Comparison of ENCODE assay signal across 1 cellular context in the genomic region with DNA sequence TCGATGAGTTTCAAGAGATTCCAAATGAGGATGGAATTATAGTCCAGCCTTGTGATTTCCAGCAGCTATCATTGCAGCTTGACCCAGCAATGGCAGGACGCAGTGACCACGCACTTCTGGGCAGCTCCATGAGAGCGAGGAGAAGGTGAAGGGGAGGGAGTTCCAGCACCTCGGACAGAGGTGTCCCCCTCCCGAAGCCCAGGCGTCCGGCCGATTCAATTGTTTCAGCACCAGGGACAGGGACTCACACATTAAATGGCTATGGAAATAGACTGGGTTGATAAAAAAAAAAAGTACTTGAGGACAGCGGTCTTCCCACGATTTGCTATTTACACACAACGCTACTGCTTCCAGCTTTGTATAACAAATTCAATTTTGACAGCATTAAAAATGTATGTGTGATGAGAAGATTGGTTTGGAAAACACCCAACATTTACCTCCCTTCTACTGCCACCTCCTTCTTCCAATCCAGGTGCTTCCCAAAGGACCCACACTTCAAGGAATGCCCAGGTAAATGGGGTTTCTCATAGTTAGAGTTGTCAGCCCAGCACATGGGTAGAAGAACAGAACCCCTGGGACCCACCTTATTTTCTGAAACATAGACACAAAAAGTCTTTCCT.
TF ChIP-seq lines count a peak whose summit lies in the region.

No MANE protein-coding gene starts in this region.

TF ChIP-seq in HepG2, 621 proteins besides CTCF, POLR2A, EP300 and RAD21 (continued from another document and continues in another):
- TF ChIP-seq NR2C2 (CRISPR knock-in tag; IDR thresholded peaks at IDR 0.05; ENCODE audit: borderline replicate concordance) = no peak
- TF ChIP-seq, protein P1, sequence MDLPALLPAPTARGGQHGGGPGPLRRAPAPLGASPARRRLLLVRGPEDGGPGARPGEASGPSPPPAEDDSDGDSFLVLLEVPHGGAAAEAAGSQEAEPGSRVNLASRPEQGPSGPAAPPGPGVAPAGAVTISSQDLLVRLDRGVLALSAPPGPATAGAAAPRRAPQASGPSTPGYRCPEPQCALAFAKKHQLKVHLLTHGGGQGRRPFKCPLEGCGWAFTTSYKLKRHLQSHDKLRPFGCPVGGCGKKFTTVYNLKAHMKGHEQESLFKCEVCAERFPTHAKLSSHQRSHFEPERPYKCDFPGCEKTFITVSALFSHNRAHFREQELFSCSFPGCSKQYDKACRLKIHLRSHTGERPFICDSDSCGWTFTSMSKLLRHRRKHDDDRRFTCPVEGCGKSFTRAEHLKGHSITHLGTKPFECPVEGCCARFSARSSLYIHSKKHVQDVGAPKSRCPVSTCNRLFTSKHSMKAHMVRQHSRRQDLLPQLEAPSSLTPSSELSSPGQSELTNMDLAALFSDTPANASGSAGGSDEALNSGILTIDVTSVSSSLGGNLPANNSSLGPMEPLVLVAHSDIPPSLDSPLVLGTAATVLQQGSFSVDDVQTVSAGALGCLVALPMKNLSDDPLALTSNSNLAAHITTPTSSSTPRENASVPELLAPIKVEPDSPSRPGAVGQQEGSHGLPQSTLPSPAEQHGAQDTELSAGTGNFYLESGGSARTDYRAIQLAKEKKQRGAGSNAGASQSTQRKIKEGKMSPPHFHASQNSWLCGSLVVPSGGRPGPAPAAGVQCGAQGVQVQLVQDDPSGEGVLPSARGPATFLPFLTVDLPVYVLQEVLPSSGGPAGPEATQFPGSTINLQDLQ (CRISPR knock-in tag; IDR thresholded peaks at IDR 0.05) = peak; percentile 83; the same call in 1 of the 2 replicates
- no peak for TF ChIP-seq TFAP4 (IDR thresholded peaks at IDR 0.05; ENCODE audit: borderline replicate concordance, low read depth)
- TF ChIP-seq ZNF280D (CRISPR knock-in tag; IDR thresholded peaks at IDR 0.05) = peak; percentile 95
- TF ChIP-seq MTA3 (CRISPR knock-in tag; IDR thresholded peaks at IDR 0.05) = no peak
- TF ChIP-seq SNAPC4 (CRISPR knock-in tag; IDR thresholded peaks at IDR 0.05) = peak; percentile 81; the same call in 1 of the 2 replicates
- peak; percentile 45; the same call in 1 of the 2 replicates for TF ChIP-seq ELF1 (CRISPR knock-in tag; IDR thresholded peaks at IDR 0.05)
- TF ChIP-seq, protein P2, sequence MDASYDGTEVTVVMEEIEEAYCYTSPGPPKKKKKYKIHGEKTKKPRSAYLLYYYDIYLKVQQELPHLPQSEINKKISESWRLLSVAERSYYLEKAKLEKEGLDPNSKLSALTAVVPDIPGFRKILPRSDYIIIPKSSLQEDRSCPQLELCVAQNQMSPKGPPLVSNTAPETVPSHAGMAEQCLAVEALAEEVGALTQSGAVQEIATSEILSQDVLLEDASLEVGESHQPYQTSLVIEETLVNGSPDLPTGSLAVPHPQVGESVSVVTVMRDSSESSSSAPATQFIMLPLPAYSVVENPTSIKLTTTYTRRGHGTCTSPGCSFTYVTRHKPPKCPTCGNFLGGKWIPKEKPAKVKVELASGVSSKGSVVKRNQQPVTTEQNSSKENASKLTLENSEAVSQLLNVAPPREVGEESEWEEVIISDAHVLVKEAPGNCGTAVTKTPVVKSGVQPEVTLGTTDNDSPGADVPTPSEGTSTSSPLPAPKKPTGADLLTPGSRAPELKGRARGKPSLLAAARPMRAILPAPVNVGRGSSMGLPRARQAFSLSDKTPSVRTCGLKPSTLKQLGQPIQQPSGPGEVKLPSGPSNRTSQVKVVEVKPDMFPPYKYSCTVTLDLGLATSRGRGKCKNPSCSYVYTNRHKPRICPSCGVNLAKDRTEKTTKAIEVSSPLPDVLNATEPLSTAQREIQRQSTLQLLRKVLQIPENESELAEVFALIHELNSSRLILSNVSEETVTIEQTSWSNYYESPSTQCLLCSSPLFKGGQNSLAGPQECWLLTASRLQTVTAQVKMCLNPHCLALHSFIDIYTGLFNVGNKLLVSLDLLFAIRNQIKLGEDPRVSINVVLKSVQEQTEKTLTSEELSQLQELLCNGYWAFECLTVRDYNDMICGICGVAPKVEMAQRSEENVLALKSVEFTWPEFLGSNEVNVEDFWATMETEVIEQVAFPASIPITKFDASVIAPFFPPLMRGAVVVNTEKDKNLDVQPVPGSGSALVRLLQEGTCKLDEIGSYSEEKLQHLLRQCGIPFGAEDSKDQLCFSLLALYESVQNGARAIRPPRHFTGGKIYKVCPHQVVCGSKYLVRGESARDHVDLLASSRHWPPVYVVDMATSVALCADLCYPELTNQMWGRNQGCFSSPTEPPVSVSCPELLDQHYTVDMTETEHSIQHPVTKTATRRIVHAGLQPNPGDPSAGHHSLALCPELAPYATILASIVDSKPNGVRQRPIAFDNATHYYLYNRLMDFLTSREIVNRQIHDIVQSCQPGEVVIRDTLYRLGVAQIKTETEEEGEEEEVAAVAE (CRISPR knock-in tag; IDR thresholded peaks at IDR 0.05; ENCODE audit: borderline replicate concordance) = peak; percentile 94
- no peak for TF ChIP-seq MTA1 (CRISPR knock-in tag; IDR thresholded peaks at IDR 0.05; ENCODE audit: borderline replicate concordance)
- peak; percentile 89 for TF ChIP-seq ZNF543 (CRISPR knock-in tag; IDR thresholded peaks at IDR 0.05)
- TF ChIP-seq, protein P3, sequence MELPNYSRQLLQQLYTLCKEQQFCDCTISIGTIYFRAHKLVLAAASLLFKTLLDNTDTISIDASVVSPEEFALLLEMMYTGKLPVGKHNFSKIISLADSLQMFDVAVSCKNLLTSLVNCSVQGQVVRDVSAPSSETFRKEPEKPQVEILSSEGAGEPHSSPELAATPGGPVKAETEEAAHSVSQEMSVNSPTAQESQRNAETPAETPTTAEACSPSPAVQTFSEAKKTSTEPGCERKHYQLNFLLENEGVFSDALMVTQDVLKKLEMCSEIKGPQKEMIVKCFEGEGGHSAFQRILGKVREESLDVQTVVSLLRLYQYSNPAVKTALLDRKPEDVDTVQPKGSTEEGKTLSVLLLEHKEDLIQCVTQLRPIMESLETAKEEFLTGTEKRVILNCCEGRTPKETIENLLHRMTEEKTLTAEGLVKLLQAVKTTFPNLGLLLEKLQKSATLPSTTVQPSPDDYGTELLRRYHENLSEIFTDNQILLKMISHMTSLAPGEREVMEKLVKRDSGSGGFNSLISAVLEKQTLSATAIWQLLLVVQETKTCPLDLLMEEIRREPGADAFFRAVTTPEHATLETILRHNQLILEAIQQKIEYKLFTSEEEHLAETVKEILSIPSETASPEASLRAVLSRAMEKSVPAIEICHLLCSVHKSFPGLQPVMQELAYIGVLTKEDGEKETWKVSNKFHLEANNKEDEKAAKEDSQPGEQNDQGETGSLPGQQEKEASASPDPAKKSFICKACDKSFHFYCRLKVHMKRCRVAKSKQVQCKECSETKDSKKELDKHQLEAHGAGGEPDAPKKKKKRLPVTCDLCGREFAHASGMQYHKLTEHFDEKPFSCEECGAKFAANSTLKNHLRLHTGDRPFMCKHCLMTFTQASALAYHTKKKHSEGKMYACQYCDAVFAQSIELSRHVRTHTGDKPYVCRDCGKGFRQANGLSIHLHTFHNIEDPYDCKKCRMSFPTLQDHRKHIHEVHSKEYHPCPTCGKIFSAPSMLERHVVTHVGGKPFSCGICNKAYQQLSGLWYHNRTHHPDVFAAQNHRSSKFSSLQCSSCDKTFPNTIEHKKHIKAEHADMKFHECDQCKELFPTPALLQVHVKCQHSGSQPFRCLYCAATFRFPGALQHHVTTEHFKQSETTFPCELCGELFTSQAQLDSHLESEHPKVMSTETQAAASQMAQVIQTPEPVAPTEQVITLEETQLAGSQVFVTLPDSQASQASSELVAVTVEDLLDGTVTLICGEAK (IDR thresholded peaks at IDR 0.05) = no peak
- TF ChIP-seq, protein P3 (CRISPR knock-in tag; IDR thresholded peaks at IDR 0.05) = peak; percentile 88
- TF ChIP-seq ZNF441 (CRISPR knock-in tag; IDR thresholded peaks at IDR 0.05; ENCODE audit: borderline replicate concordance) = peak; percentile 97
- TF ChIP-seq ZNF615 (CRISPR knock-in tag; IDR thresholded peaks at IDR 0.05; ENCODE audit: borderline replicate concordance) = peak; percentile 67; the same call in 1 of the 2 replicates
- no peak for TF ChIP-seq MBD4 (IDR thresholded peaks at IDR 0.05; ENCODE audit: borderline replicate concordance, low read length)
- peak; percentile 90 for TF ChIP-seq ZNF230 (CRISPR knock-in tag; IDR thresholded peaks at IDR 0.05)
